In genomic region chr2:101699191-101699938, GRCh38 we compare ENCODE assay signal across 8 cellular contexts. TPM values are rescaled to one million over a fixed set of nuclear protein-coding genes. Genes with fewer than 3 reads are reported as not detected.
DNase-seq lines count a peak whose midpoint lies in the region; ATAC-seq lines count a peak whose summit lies in the region.

No MANE protein-coding gene starts in this region.

- H3K4me3 ChIP-seq in subcutaneous abdominal adipose tissue (ENCODE audit: low read depth in 1 of 5, low read length in 5 of 5): peak overlapping the region; percentile 84 to 94 (median 91)

- peaks cover 3% of the 10 kb centered on the region for H3K9me3 Mint-ChIP-seq in activated T-cell treated with anti-CD3 and anti-CD28 coated beads, Interleukin-2, amount 50 U/mL, for 4 hours
- peaks cover 11% of the 10 kb centered on the region for H3K9me3 Mint-ChIP-seq in activated T-helper 17 cell treated with anti-CD3 and anti-CD28 coated beads, Interleukin-2, amount 50 U/mL, for 72 hours
- peaks cover 0 to 2% (median 0%) of the 10 kb centered on the region in 6 donors for H3K9me3 Mint-ChIP-seq in immature natural killer cell

- H3K36me3 ChIP-seq in subcutaneous abdominal adipose tissue (ENCODE audit: control insufficient read depth in 5 of 5, insufficient read depth in 5 of 5, low read length in 5 of 5): no peaks in the 10 kb centered on the region

- H3K4me3 Mint-ChIP-seq in activated T-cell treated with anti-CD3 and anti-CD28 coated beads, Interleukin-2, amount 50 U/mL, for 4 hours: no peak overlapping the region
- no peak overlapping the region for H3K4me3 Mint-ChIP-seq in activated T-helper 17 cell treated with anti-CD3 and anti-CD28 coated beads, Interleukin-2, amount 50 U/mL, for 72 hours
- no peak overlapping the region for H3K4me3 Mint-ChIP-seq in immature natural killer cell

- peak; percentile 53 for ATAC-seq in activated T-cell treated with anti-CD3 and anti-CD28 coated beads, Interleukin-2, amount 50 U/mL, for 4 hours
- peak; percentile 59 for ATAC-seq in activated T-helper 17 cell treated with anti-CD3 and anti-CD28 coated beads, Interleukin-2, amount 50 U/mL, for 72 hours (replicated peaks)
- no peak for ATAC-seq in HG03439 (IDR thresholded peaks at IDR 0.05; ENCODE audit: unreplicated experiment)

- H3K27ac Mint-ChIP-seq in activated T-helper 17 cell treated with anti-CD3 and anti-CD28 coated beads, Interleukin-2, amount 50 U/mL, for 72 hours: no peak overlapping the region
- no peak overlapping the region for H3K27ac Mint-ChIP-seq in immature natural killer cell

- H3K9me3 ChIP-seq in subcutaneous abdominal adipose tissue (ENCODE audit: control insufficient read depth in 5 of 5, low read length in 5 of 5): no peaks in the 10 kb centered on the region

- peak overlapping the region; percentile 81 to 92 (median 87) for H3K9ac ChIP-seq in subcutaneous abdominal adipose tissue (ENCODE audit: low read length in 5 of 5)

- H3K4me1 Mint-ChIP-seq in activated T-cell treated with anti-CD3 and anti-CD28 coated beads, Interleukin-2, amount 50 U/mL, for 4 hours (ENCODE audit: low read depth): peaks cover 35% of the 10 kb centered on the region
- peaks cover 26% of the 10 kb centered on the region for H3K4me1 Mint-ChIP-seq in activated T-helper 17 cell treated with anti-CD3 and anti-CD28 coated beads, Interleukin-2, amount 50 U/mL, for 72 hours
- peaks cover 11 to 35% of the 10 kb centered on the region in 2 donors for H3K4me1 Mint-ChIP-seq in immature natural killer cell

- peak overlapping the region; percentile 93 for H3K27ac ChIP-seq in subcutaneous abdominal adipose tissue (ENCODE audit: low read depth, low read length)

- DNase-seq in activated T-cell treated with anti-CD3 and anti-CD28 coated beads, Interleukin-2, amount 50 U/mL, for 4 hours: peak; percentile 18
- no peak for DNase-seq in activated T-cell treated with anti-CD3 and anti-CD28 coated beads, Interleukin-2, amount 50 U/mL, for 1 hour
- DNase-seq in immature natural killer cell (peak in 2 of 3 donors; percentile 19 to 32), NCI-H226 (no peak), NCI-H774 (lab: John Stamatoyannopoulos, UW) (no peak)

- H3K27me3 Mint-ChIP-seq in activated T-cell treated with anti-CD3 and anti-CD28 coated beads, Interleukin-2, amount 50 U/mL, for 4 hours (ENCODE audit: low read depth): no peaks in the 10 kb centered on the region
- H3K27me3 Mint-ChIP-seq in activated T-helper 17 cell treated with anti-CD3 and anti-CD28 coated beads, Interleukin-2, amount 50 U/mL, for 72 hours: no peaks in the 10 kb centered on the region
- H3K27me3 Mint-ChIP-seq in immature natural killer cell (ENCODE audit: low read depth in 3 of 3): peaks cover 2 to 12% (median 7%) of the 10 kb centered on the region in 3 donors

- H3K36me3 Mint-ChIP-seq in activated T-cell treated with anti-CD3 and anti-CD28 coated beads, Interleukin-2, amount 50 U/mL, for 4 hours (ENCODE audit: insufficient read depth): peaks cover 13% of the 10 kb centered on the region
- H3K36me3 Mint-ChIP-seq in activated T-helper 17 cell treated with anti-CD3 and anti-CD28 coated beads, Interleukin-2, amount 50 U/mL, for 72 hours (ENCODE audit: low read depth): peaks cover 29% of the 10 kb centered on the region
- no peaks in the 10 kb centered on the region for H3K36me3 Mint-ChIP-seq in immature natural killer cell

- H3K4me1 ChIP-seq in subcutaneous abdominal adipose tissue (ENCODE audit: control insufficient read depth in 5 of 5, insufficient read depth in 5 of 5, low read length in 5 of 5): peaks cover 0 to 54% (median 44%) of the 10 kb centered on the region in 5 donors

- H3K27me3 ChIP-seq in subcutaneous abdominal adipose tissue (ENCODE audit: control insufficient read depth in 5 of 5, insufficient read depth in 4 of 5, low read length in 5 of 5): no peaks in the 10 kb centered on the region

RNA-seq across cellular contexts. Expression of gene MAP4K4, which starts 1.9 kb away (rescaled TPM):
- total RNA-seq in activated T-cell treated with anti-CD3 and anti-CD28 coated beads, Interleukin-2, amount 50 U/mL, for 4 hours: 10 to 100 TPM; 30.7 to 36.9 (median 34.7) TPM
- 10 to 100 TPM; 26.4 to 54.9 TPM for total RNA-seq in activated T-helper 17 cell treated with anti-CD3 and anti-CD28 coated beads, Interleukin-2, amount 50 U/mL, for 72 hours
- polyA plus RNA-seq in immature natural killer cell: 1 to 10 TPM; 2.1 to 4.6 (median 3.4) TPM

Comparison
In these comparisons a context has a peak if more than half of its experiments do, and no peak if none do; other contexts are left out.
1. DNase-seq: peak in activated T-cell treated with anti-CD3 and anti-CD28 coated beads, Interleukin-2, amount 50 U/mL, for 4 hours (single experiment) and immature natural killer cell (2 of 3); none in activated T-cell treated with anti-CD3 and anti-CD28 coated beads, Interleukin-2, amount 50 U/mL, for 1 hour (single experiment), NCI-H226 (single experiment) and NCI-H774 (single experiment).